15 cellular contexts compared by ENCODE assay signal in the genomic region with DNA sequence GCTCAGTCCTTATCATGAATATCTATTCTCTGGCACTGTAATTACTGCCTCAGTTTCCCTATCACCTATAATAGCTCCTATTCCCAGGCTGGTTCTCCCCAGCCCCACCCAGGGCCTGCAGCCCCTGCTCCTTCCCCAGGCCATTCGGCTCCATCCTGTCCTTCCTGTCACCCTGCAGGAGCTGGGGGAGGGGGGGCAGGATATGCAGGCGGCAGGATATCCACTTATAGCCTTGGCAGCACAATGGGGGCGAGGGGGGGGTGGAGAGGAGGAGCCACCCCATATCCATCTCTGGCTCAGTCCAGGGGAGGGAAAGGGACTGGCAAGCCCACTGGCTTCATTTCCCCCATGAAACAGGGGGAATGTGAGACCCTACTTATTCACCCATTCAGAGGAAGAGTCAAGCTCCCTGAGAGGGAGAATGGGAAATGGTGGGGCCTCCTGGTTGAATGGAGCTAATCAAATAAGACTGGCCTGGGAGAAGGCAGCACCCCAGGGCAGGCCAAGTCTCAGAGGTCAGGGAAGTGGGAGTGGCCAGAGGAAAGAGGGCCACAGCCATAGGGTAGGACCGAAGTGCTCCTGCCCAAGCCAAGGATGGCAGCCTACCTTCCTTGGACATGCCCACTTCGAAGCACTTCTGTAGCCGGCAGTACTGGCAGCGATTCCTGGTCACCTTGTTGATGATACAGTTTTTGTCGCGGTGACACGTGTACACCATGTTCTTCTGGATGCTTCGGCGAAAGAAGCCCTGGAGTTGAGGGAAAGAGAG. TPM values are rescaled to one million over a fixed set of nuclear protein-coding genes. Genes with fewer than 3 reads are reported as not detected.
A peak's percentile ranks its signal among the peaks of the same experiment; 100 is the strongest.
DNase-seq lines count a peak whose midpoint lies in the region; ATAC-seq and TF ChIP-seq lines count a peak whose summit lies in the region.
"Had no signal": no experiment of that assay in that cellular context is flagged by ENCODE, and none has a peak within 500 bp of the region (broad histone marks: within the 10 kb centered on the region; RNA-seq: fewer than 3 reads in every experiment).

No MANE protein-coding gene starts in this region.

- H3K27ac ChIP-seq in adrenal gland (peak overlapping the region in 2 of 5 donors; percentile 47 to 97), upper lobe of left lung (peak overlapping the region; percentile 98 to 100 (median 99))
- H3K27ac ChIP-seq: WERI-Rb-1 had no signal

- no peaks in the 10 kb centered on the region for H3K9me3 Mint-ChIP-seq in activated CD8-positive, alpha-beta T cell treated with anti-CD3 and anti-CD28 coated beads, Interleukin-2, amount 10 ng/mL, durations not matched to agents 7 days and 5 days (ENCODE audit: insufficient read depth)
- H3K9me3 Mint-ChIP-seq in activated CD8-positive, alpha-beta T cell treated with anti-CD3 and anti-CD28 coated beads for 36 hours = no peaks in the 10 kb centered on the region
- no peaks in the 10 kb centered on the region for H3K9me3 Mint-ChIP-seq in immature natural killer cell
- H3K9me3 Mint-ChIP-seq: mesothelial cell of epicardium had no signal

- H3K4me3 ChIP-seq in adrenal gland (no peak overlapping the region), upper lobe of left lung (peak overlapping the region in 1 of 4 donors; percentile 7)
- H3K4me3 ChIP-seq: prostate gland had no signal

- H3K4me3 Mint-ChIP-seq in activated CD8-positive, alpha-beta T cell treated with anti-CD3 and anti-CD28 coated beads, Interleukin-2, amount 10 ng/mL, durations not matched to agents 7 days and 5 days = no peak overlapping the region
- H3K4me3 Mint-ChIP-seq in activated CD8-positive, alpha-beta T cell treated with anti-CD3 and anti-CD28 coated beads for 36 hours = no peak overlapping the region
- no peak overlapping the region for H3K4me3 Mint-ChIP-seq in immature natural killer cell
- H3K4me3 Mint-ChIP-seq: mesothelial cell of epicardium had no signal

- H3K9me3 ChIP-seq in adrenal gland (replicated peaks in 1 of 3) (no peaks in the 10 kb centered on the region), upper lobe of left lung (no peaks in the 10 kb centered on the region)
- H3K9me3 ChIP-seq: prostate gland had no signal

- no peaks in the 10 kb centered on the region for H3K27me3 Mint-ChIP-seq in activated CD8-positive, alpha-beta T cell treated with anti-CD3 and anti-CD28 coated beads, Interleukin-2, amount 10 ng/mL, durations not matched to agents 7 days and 5 days (ENCODE audit: low read depth)
- no peaks in the 10 kb centered on the region for H3K27me3 Mint-ChIP-seq in activated CD8-positive, alpha-beta T cell treated with anti-CD3 and anti-CD28 coated beads for 36 hours
- peaks cover 10 to 14% (median 12%) of the 10 kb centered on the region in 3 donors for H3K27me3 Mint-ChIP-seq in immature natural killer cell (ENCODE audit: low read depth in 3 of 3)

- no peak for TF ChIP-seq POLR2A in adrenal gland (IDR thresholded peaks at IDR 0.05)
- no peak for TF ChIP-seq POLR2A in upper lobe of left lung (IDR thresholded peaks at IDR 0.05)

- H3K27ac Mint-ChIP-seq in activated CD8-positive, alpha-beta T cell treated with anti-CD3 and anti-CD28 coated beads, Interleukin-2, amount 10 ng/mL, durations not matched to agents 7 days and 5 days = peak overlapping the region; percentile 90
- no peak overlapping the region for H3K27ac Mint-ChIP-seq in activated CD8-positive, alpha-beta T cell treated with anti-CD3 and anti-CD28 coated beads for 36 hours
- H3K27ac Mint-ChIP-seq in immature natural killer cell = peak overlapping the region; percentile 66 to 97 (median 92)
- H3K27ac Mint-ChIP-seq: mesothelial cell of epicardium had no signal

- no peak for ATAC-seq in activated CD8-positive, alpha-beta T cell treated with anti-CD3 and anti-CD28 coated beads, Interleukin-2, amount 10 ng/mL, durations not matched to agents 7 days and 5 days
- ATAC-seq in activated CD8-positive, alpha-beta T cell treated with anti-CD3 and anti-CD28 coated beads for 36 hours = no peak
- ATAC-seq in upper lobe of left lung (ENCODE audit: low FRiP score in 2 of 2) (no peak), HG03469 (IDR thresholded peaks at IDR 0.05; ENCODE audit: unreplicated experiment) (no peak), HG03439 (IDR thresholded peaks at IDR 0.05; ENCODE audit: unreplicated experiment) (no peak)

- no peak for DNase-seq in activated CD8-positive, alpha-beta T cell treated with anti-CD3 and anti-CD28 coated beads, Interleukin-2, amount 10 ng/mL, durations not matched to agents 7 days and 5 days
- DNase-seq in activated CD8-positive, alpha-beta T cell treated with anti-CD3 and anti-CD28 coated beads for 36 hours = no peak
- peak in 6 of 7 donors; percentile 57 to 83 (median 62) for DNase-seq in adrenal gland
- DNase-seq in immature natural killer cell = no peak
- peak in 1 of 2 donors; percentile 49 for DNase-seq in upper lobe of left lung
- no peak for DNase-seq in NCI-H1105 treated with DMSO at 0.1 percent for 48 hours (lab: John Stamatoyannopoulos, UW)
- DNase-seq: activated effector memory CD4-positive, alpha-beta T cell treated with Interleukin-2 at 50 U/mL for 16 hours; DMS79; NCI-H446 treated with DMSO at 0.1 percent for 48 hours; stimulated activated CD4-positive, alpha-beta T cell treated with anti-CD3 and anti-CD28 coated beads, Interleukin-4, amount 100 ng/mL, for 1 hour; WERI-Rb-1 had no signal

- TF ChIP-seq EP300 in upper lobe of left lung (IDR thresholded peaks at IDR 0.05) = peak in 1 of 4 donors; percentile 22

- POLR2A ChIA-PET in activated CD8-positive, alpha-beta T cell treated with anti-CD3 and anti-CD28 coated beads, Interleukin-2, amount 10 ng/mL, durations not matched to agents 7 days and 5 days (lab: Charles Lee) = interaction anchor here (0.8 to 9.6 kb wide), 3 partner anchors 34 to 76 kb away, joined by 3 to 88 read pairs (median 4); a partner anchor contains a TSS
- POLR2A ChIA-PET in activated CD8-positive, alpha-beta T cell treated with anti-CD3 and anti-CD28 coated beads for 36 hours (lab: Charles Lee) = interaction anchor here (0.6 to 7.7 kb wide), 9 partner anchors 8 to 84 kb away, joined by 3 to 78 read pairs (median 4); a partner anchor contains a TSS

- CTCF ChIA-PET in activated CD8-positive, alpha-beta T cell treated with anti-CD3 and anti-CD28 coated beads, Interleukin-2, amount 10 ng/mL, durations not matched to agents 7 days and 5 days (lab: Charles Lee) = interaction anchor here (0.8 to 15.1 kb wide), 16 partner anchors 9 to 149 kb away, joined by 3 to 401 read pairs (median 12); a partner anchor contains a TSS
- CTCF ChIA-PET in activated CD8-positive, alpha-beta T cell treated with anti-CD3 and anti-CD28 coated beads for 36 hours (lab: Charles Lee) = interaction anchor here (0.9 to 9.7 kb wide), 32 partner anchors 9 to 137 kb away, joined by 3 to 213 read pairs (median 11); a partner anchor contains a TSS

- H3K4me1 ChIP-seq in adrenal gland (replicated peaks in 1 of 2) = peaks cover 24 to 41% of the 10 kb centered on the region in 2 donors
- H3K4me1 ChIP-seq in upper lobe of left lung = peaks cover 54 to 70% (median 64%) of the 10 kb centered on the region in 4 donors

- H3K27me3 ChIP-seq in adrenal gland = no peaks in the 10 kb centered on the region
- no peaks in the 10 kb centered on the region for H3K27me3 ChIP-seq in upper lobe of left lung

- intact Hi-C loops in activated CD8-positive, alpha-beta T cell treated with anti-CD3 and anti-CD28 coated beads for 36 hours (cut with micrococcal nuclease) = loop anchor here (2.0 to 5.0 kb wide), 4 partner anchors 38 to 82 kb away; a partner anchor contains a TSS
- intact Hi-C loops in adrenal gland (cut with DNase I) = loop anchor here (5.0 to 10.0 kb wide), 4 partner anchors 37 to 210 kb away; a partner anchor contains a TSS

- no peak for TF ChIP-seq CTCF in activated CD8-positive, alpha-beta T cell treated with anti-CD3 and anti-CD28 coated beads for 36 hours (IDR thresholded peaks at IDR 0.05)
- no peak for TF ChIP-seq CTCF in adrenal gland (IDR thresholded peaks at IDR 0.05)
- TF ChIP-seq CTCF in upper lobe of left lung (IDR thresholded peaks at IDR 0.05) = no peak

- peaks cover 86% of the 10 kb centered on the region for H3K36me3 Mint-ChIP-seq in activated CD8-positive, alpha-beta T cell treated with anti-CD3 and anti-CD28 coated beads, Interleukin-2, amount 10 ng/mL, durations not matched to agents 7 days and 5 days (ENCODE audit: low read depth)
- peaks cover 27% of the 10 kb centered on the region for H3K36me3 Mint-ChIP-seq in activated CD8-positive, alpha-beta T cell treated with anti-CD3 and anti-CD28 coated beads for 36 hours (ENCODE audit: low read depth)
- H3K36me3 Mint-ChIP-seq in immature natural killer cell = peaks cover 11 to 21% (median 15%) of the 10 kb centered on the region in 3 donors

- peaks cover 0 to 36% of the 10 kb centered on the region in 2 donors for H3K36me3 ChIP-seq in adrenal gland (replicated peaks in 1 of 2)
- peaks cover 0 to 48% (median 45%) of the 10 kb centered on the region in 4 donors for H3K36me3 ChIP-seq in upper lobe of left lung

- H3K4me1 Mint-ChIP-seq in activated CD8-positive, alpha-beta T cell treated with anti-CD3 and anti-CD28 coated beads, Interleukin-2, amount 10 ng/mL, durations not matched to agents 7 days and 5 days (ENCODE audit: low read depth) = peaks cover 87% of the 10 kb centered on the region
- peaks cover 62% of the 10 kb centered on the region for H3K4me1 Mint-ChIP-seq in activated CD8-positive, alpha-beta T cell treated with anti-CD3 and anti-CD28 coated beads for 36 hours (ENCODE audit: low read depth)
- peaks cover 64 to 66% of the 10 kb centered on the region in 2 donors for H3K4me1 Mint-ChIP-seq in immature natural killer cell

- WGBS in adrenal gland, 4 donors = 63 to 80% (median 69%) methylated on average over 10 to 12 of the region's 12 CpGs
- 61 to 62% methylated on average over 12 of the region's 12 CpGs for WGBS in upper lobe of left lung, 2 donors

RNA-seq across cellular contexts. Expression of a gene that starts 7.8 kb away (rescaled TPM):
- 100 to 1,000 TPM; 500 to 503 TPM for total RNA-seq in activated CD8-positive, alpha-beta T cell treated with anti-CD3 and anti-CD28 coated beads, Interleukin-2, amount 10 ng/mL, durations not matched to agents 7 days and 5 days
- total RNA-seq in activated CD8-positive, alpha-beta T cell treated with anti-CD3 and anti-CD28 coated beads for 36 hours = 100 to 1,000 TPM; 121 to 137 TPM
- 1 to 10 TPM; 1.2 to 7.4 (median 4.0) TPM for total RNA-seq in adrenal gland
- 1 to 10 TPM in 2 of 3 donors, under 1 TPM in 1; 0.95 to 4.0 (median 3.5) TPM for polyA plus RNA-seq in adrenal gland
- 100 to 1,000 TPM; 289 to 390 (median 389) TPM for polyA plus RNA-seq in immature natural killer cell
- total RNA-seq in upper lobe of left lung = 10 to 100 TPM in 1 of 6 donors, 1 to 10 TPM in 5; 3.1 to 12.9 (median 4.7) TPM

RNA-seq across cellular contexts. Expression of a gene that starts 17.1 kb away (rescaled TPM):
- 10 to 100 TPM; 44.1 to 45.9 TPM for total RNA-seq in activated CD8-positive, alpha-beta T cell treated with anti-CD3 and anti-CD28 coated beads, Interleukin-2, amount 10 ng/mL, durations not matched to agents 7 days and 5 days
- total RNA-seq in activated CD8-positive, alpha-beta T cell treated with anti-CD3 and anti-CD28 coated beads for 36 hours = 10 to 100 TPM; 19.7 to 20.3 TPM
- total RNA-seq in adrenal gland (10 to 100 TPM; 15.8 to 36.4 (median 24.8) TPM), upper lobe of left lung (10 to 100 TPM; 21.2 to 43.0 (median 32.1) TPM)
- polyA plus RNA-seq in adrenal gland (10 to 100 TPM in 2 of 3 donors, 1 to 10 TPM in 1; 9.2 to 36.2 (median 25.8) TPM), immature natural killer cell (10 to 100 TPM in 1 of 3 donors, 1 to 10 TPM in 2; 2.9 to 10.1 (median 4.7) TPM)

RNA-seq across cellular contexts. Expression of a gene that starts 34.1 kb away (rescaled TPM):
- 10 to 100 TPM; 15.7 to 17.0 TPM for total RNA-seq in activated CD8-positive, alpha-beta T cell treated with anti-CD3 and anti-CD28 coated beads, Interleukin-2, amount 10 ng/mL, durations not matched to agents 7 days and 5 days
- 10 to 100 TPM; 13.8 to 18.6 TPM for total RNA-seq in activated CD8-positive, alpha-beta T cell treated with anti-CD3 and anti-CD28 coated beads for 36 hours
- total RNA-seq in adrenal gland (10 to 100 TPM in 6 of 8 donors, 1 to 10 TPM in 2; 2.3 to 43.4 (median 19.8) TPM), upper lobe of left lung (100 to 1,000 TPM in 1 of 6 donors, 10 to 100 TPM in 5; 19.8 to 164 (median 28.6) TPM)
- polyA plus RNA-seq in adrenal gland (100 to 1,000 TPM in 2 of 3 donors, 10 to 100 TPM in 1; 10.9 to 140 (median 100) TPM), immature natural killer cell (1 to 10 TPM in 2 of 3 donors, under 1 TPM in 1; 0.85 to 3.8 (median 2.6) TPM)

RNA-seq across cellular contexts. Expression of a gene that starts 34.3 kb away (rescaled TPM):
- 10 to 100 TPM; 28.2 to 31.4 TPM for total RNA-seq in activated CD8-positive, alpha-beta T cell treated with anti-CD3 and anti-CD28 coated beads, Interleukin-2, amount 10 ng/mL, durations not matched to agents 7 days and 5 days
- total RNA-seq in activated CD8-positive, alpha-beta T cell treated with anti-CD3 and anti-CD28 coated beads for 36 hours = 10 to 100 TPM; 31.3 to 35.9 TPM
- 10 to 100 TPM in 7 of 8 donors, 1 to 10 TPM in 1; 8.8 to 61.0 (median 18.6) TPM for total RNA-seq in adrenal gland
- 10 to 100 TPM in 2 of 3 donors, 1 to 10 TPM in 1; 6.6 to 11.3 (median 11.3) TPM for polyA plus RNA-seq in adrenal gland
- 1 to 10 TPM; 2.0 to 5.1 (median 2.6) TPM for polyA plus RNA-seq in immature natural killer cell
- 10 to 100 TPM in 5 of 6 donors, 1 to 10 TPM in 1; 9.6 to 52.4 (median 24.0) TPM for total RNA-seq in upper lobe of left lung

RNA-seq across cellular contexts. Expression of a gene that starts 53.2 kb away (rescaled TPM):
- total RNA-seq in activated CD8-positive, alpha-beta T cell treated with anti-CD3 and anti-CD28 coated beads, Interleukin-2, amount 10 ng/mL, durations not matched to agents 7 days and 5 days = 100 to 1,000 TPM; 126 TPM
- 10 to 100 TPM; 62.1 to 63.4 TPM for total RNA-seq in activated CD8-positive, alpha-beta T cell treated with anti-CD3 and anti-CD28 coated beads for 36 hours
- total RNA-seq in adrenal gland (1 to 10 TPM in 5 of 8 donors, under 1 TPM in 3; 0.69 to 4.1 (median 1.4) TPM), upper lobe of left lung (1 to 10 TPM; 1.5 to 5.3 (median 2.1) TPM)
- polyA plus RNA-seq in adrenal gland (under 1 TPM; 0.56 to 0.81 (median 0.79) TPM), immature natural killer cell (under 1 TPM in 1 of 3 donors, not detected in 2; 0.53 TPM)

Comparison
In these comparisons a context has a peak if more than half of its experiments do, and no peak if none do; other contexts are left out.
1. DNase-seq: peak in adrenal gland (6 of 7); none in activated CD8-positive, alpha-beta T cell treated with anti-CD3 and anti-CD28 coated beads, Interleukin-2, amount 10 ng/mL, durations not matched to agents 7 days and 5 days (single experiment), activated CD8-positive, alpha-beta T cell treated with anti-CD3 and anti-CD28 coated beads for 36 hours (single experiment), immature natural killer cell (0 of 3) and NCI-H1105 treated with DMSO at 0.1 percent for 48 hours (single experiment).
2. RNA of a gene that starts 7.8 kb away (total RNA-seq): 500 to 503 TPM in activated CD8-positive, alpha-beta T cell treated with anti-CD3 and anti-CD28 coated beads, Interleukin-2, amount 10 ng/mL, durations not matched to agents 7 days and 5 days and 121 to 137 TPM in activated CD8-positive, alpha-beta T cell treated with anti-CD3 and anti-CD28 coated beads for 36 hours; 3.1 to 12.9 TPM in upper lobe of left lung and 1.2 to 7.4 TPM in adrenal gland; every median in the first group is over 4 times any median in the second.